Comparison of ENCODE assay signal across 1 cellular context in the genomic region with DNA sequence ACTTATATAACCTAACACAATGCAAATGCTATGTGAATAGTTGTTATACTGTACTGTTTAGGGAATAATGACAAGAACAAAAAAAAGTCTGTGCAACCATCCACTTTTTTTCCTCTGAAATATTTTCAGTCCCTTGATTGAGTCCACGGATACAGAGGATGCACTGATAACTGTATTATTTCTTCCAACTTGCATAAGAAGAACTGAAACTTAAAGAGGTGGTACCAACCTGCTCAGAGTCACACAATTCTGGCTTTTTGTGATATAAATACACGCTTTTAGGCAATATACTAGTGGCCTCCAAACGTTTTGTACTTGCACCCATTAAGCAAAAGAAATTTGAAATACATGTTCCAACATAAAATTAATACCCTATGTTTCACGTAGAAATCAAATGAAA.
TF ChIP-seq lines count a peak whose summit lies in the region.

No MANE protein-coding gene starts in this region.

TF ChIP-seq in HEK293, 187 proteins besides CTCF, POLR2A, EP300 and RAD21 (continued from another document):
- TF ChIP-seq ZNF350 (tag by site-specific recombination; IDR thresholded peaks at IDR 0.05) (no peak), RBAK (tag by site-specific recombination; IDR thresholded peaks at IDR 0.05) (no peak), ZNF660 (tag by site-specific recombination; IDR thresholded peaks at IDR 0.05) (no peak), ZNF362 (tag by site-specific recombination; IDR thresholded peaks at IDR 0.05) (no peak), SCRT2 (tag by site-specific recombination; IDR thresholded peaks at IDR 0.05) (no peak), ZNF548 (tag by site-specific recombination; IDR thresholded peaks at IDR 0.05) (no peak)
TF ChIP-seq in HEK293: peak in this region for 0.
